In genomic region chr7:36448781-36449379, GRCh38 we compare ENCODE assay signal across 17 cellular contexts. TPM values are rescaled to one million over a fixed set of nuclear protein-coding genes. Genes with fewer than 3 reads are reported as not detected.
DNase-seq lines count a peak whose midpoint lies in the region; ATAC-seq and TF ChIP-seq lines count a peak whose summit lies in the region.
"Had no signal": no experiment of that assay in that cellular context is flagged by ENCODE, and none has a peak within 500 bp of the region (broad histone marks: within the 10 kb centered on the region; RNA-seq: fewer than 3 reads in every experiment).

No MANE protein-coding gene starts in this region.

- H3K4me3 ChIP-seq in HEK293 (ENCODE audit: low read depth, low read length), result no peak overlapping the region
- no peak overlapping the region for H3K4me3 ChIP-seq in SK-N-SH (ENCODE audit: low read depth in 2 of 2, low read length in 1 of 2)
- no peak overlapping the region for H3K4me3 ChIP-seq in fibroblast of mammary gland (ENCODE audit: control insufficient read depth, low read depth, low read length)
- H3K4me3 ChIP-seq: ascending aorta, GM12878, MG63, mucosa of descending colon had no signal

- TF ChIP-seq EP300 in SK-N-SH (IDR thresholded peaks at IDR 0.05; ENCODE audit: borderline replicate concordance in 1 of 2, low read depth in 1 of 2, low read length in 1 of 2), result peak in 1 of 2 experiments; percentile 36; a peak in 1 of 4 replicates

- no peak overlapping the region for H3K9ac ChIP-seq in SK-N-SH
- H3K9ac ChIP-seq: parathyroid adenoma had no signal

- WGBS in SK-N-SH (ENCODE audit: low lambda C conversion rate), result 54% methylated on average over 4 of the region's 4 CpGs

- peaks cover 6% of the 10 kb centered on the region; the same call in 1 of the 2 replicates for H4K20me1 ChIP-seq in SK-N-SH (ENCODE audit: insufficient read depth)

- H3F3A ChIP-seq in SK-N-SH (replicated peaks; ENCODE audit: insufficient read depth), result peaks cover 72% of the 10 kb centered on the region

- H2AFZ ChIP-seq in SK-N-SH (ENCODE audit: low read depth), result no peak overlapping the region
- H2AFZ ChIP-seq: parathyroid adenoma had no signal

- H3K36me3 ChIP-seq in HEK293 (ENCODE audit: control insufficient read depth in 2 of 2, insufficient read depth in 1 of 2, low read length in 2 of 2) (peaks cover 68 to 77% of the 10 kb centered on the region in 2 experiments), SK-N-SH (replicated peaks in 1 of 2; ENCODE audit: control insufficient read depth in 1 of 2, insufficient read depth in 2 of 2, low read length in 1 of 2) (peaks cover 71 to 81% of the 10 kb centered on the region in 2 experiments)
- H3K36me3 ChIP-seq: ascending aorta had no signal

- POLR2A ChIA-PET in HEK293 (lab: Yijun Ruan, JAX), result no interaction called here
- POLR2A ChIA-PET in SK-N-SH (lab: Yijun Ruan, JAX), result interaction anchor here (0.6 kb wide), 1 partner anchor 689 kb away, joined by 4 read pairs; no protein-coding TSS in a partner anchor

- no peak overlapping the region for H3K27ac ChIP-seq in HEK293 (ENCODE audit: extremely low read depth, low read depth, low read length)
- H3K27ac ChIP-seq in SK-N-SH (ENCODE audit: low read depth in 2 of 2, low read length in 1 of 2), result peak overlapping the region; percentile 13 to 55; a peak in 3 of 4 replicates
- H3K27ac ChIP-seq: ascending aorta, parathyroid adenoma had no signal

- H3K9me3 ChIP-seq in HEK293 (ENCODE audit: control insufficient read depth, insufficient read depth, low read depth, low read length) (no peaks in the 10 kb centered on the region), SK-N-SH (no peaks in the 10 kb centered on the region)
- H3K9me3 ChIP-seq: ascending aorta, MG63, mucosa of descending colon had no signal

- no peak for TF ChIP-seq RAD21 in SK-N-SH (IDR thresholded peaks at IDR 0.05; ENCODE audit: low read length)

- no peak for ATAC-seq in HG02870 (IDR thresholded peaks at IDR 0.05; ENCODE audit: unreplicated experiment)
- ATAC-seq in HG03520 (IDR thresholded peaks at IDR 0.05; ENCODE audit: unreplicated experiment), result no peak
- ATAC-seq: GM12878 had no signal

- H3K9me2 ChIP-seq in SK-N-SH, result no peaks in the 10 kb centered on the region

- peaks cover 17% of the 10 kb centered on the region; the same call in 1 of the 2 replicates for H3K79me2 ChIP-seq in SK-N-SH (ENCODE audit: insufficient read depth)
- H3K79me2 ChIP-seq: parathyroid adenoma had no signal

- CTCF ChIA-PET in HEK293 (lab: Yijun Ruan, JAX), result interaction anchor here (0.6 to 0.8 kb wide), 2 partner anchors 8 to 432 kb away, joined by 3 read pairs; no protein-coding TSS in a partner anchor
- CTCF ChIA-PET in SK-N-SH (lab: Yijun Ruan, JAX), result interaction anchor here (0.5 to 6.5 kb wide), 9 partner anchors 8 to 1047 kb away, joined by 3 to 68 read pairs (median 4); no protein-coding TSS in a partner anchor

- H3K4me1 ChIP-seq in HEK293 (ENCODE audit: control insufficient read depth, insufficient read depth, low read length) (no peaks in the 10 kb centered on the region; the same call in 1 of the 2 replicates), SK-N-SH (ENCODE audit: control insufficient read depth in 1 of 2, insufficient read depth in 2 of 2, low read depth in 1 of 2, low read length in 1 of 2) (peaks cover 3 to 21% of the 10 kb centered on the region in 2 experiments)
- H3K4me1 ChIP-seq: ascending aorta, parathyroid adenoma had no signal

- H3K27me3 ChIP-seq in SK-N-SH (ENCODE audit: insufficient read depth), result no peaks in the 10 kb centered on the region
- H3K27me3 ChIP-seq: ascending aorta, MG63 had no signal

- DNase-seq in SK-N-SH (no peak), fibroblast of mammary gland (ENCODE audit: low read depth) (peak; percentile 22), renal cortical epithelial cell (ENCODE audit: low read depth) (peak; percentile 29), head of caudate nucleus (no peak)
- DNase-seq: activated CD4-positive, alpha-beta T cell treated with anti-CD3 and anti-CD28 coated beads, Interleukin-2, amount 50 U/mL, for 48 hours; foreskin melanocyte; NCI-H187; NCI-H69; stimulated activated CD4-positive, alpha-beta T cell treated with anti-CD3 and anti-CD28 coated beads, Interleukin-12 subunit alpha, Interleukin-12 subunit beta, amount 100 ng/mL, for 4 hours had no signal

- TF ChIP-seq CTCF in HEK293 (tag by site-specific recombination; IDR thresholded peaks at IDR 0.05), result no peak
- TF ChIP-seq CTCF in SK-N-SH (IDR thresholded peaks at IDR 0.05), result no peak
- TF ChIP-seq CTCF in fibroblast of mammary gland (conservative IDR thresholded peaks at IDR 0.05; ENCODE audit: control insufficient read depth, insufficient read depth, low read depth, low read length), result no peak

- intact Hi-C loops in head of caudate nucleus (cut with DNase I), result no loop called here

- peak overlapping the region; percentile 45 for H3K4me2 ChIP-seq in SK-N-SH

TF ChIP-seq in HEK293, 187 proteins besides CTCF, POLR2A, EP300 and RAD21:
- TF ChIP-seq FEZF1 (tag by site-specific recombination; IDR thresholded peaks at IDR 0.05) (0 out of 2 replicates have a peak, but pooled peaks have one; percentile 18), ZNF311 (tag by site-specific recombination; IDR thresholded peaks at IDR 0.05; ENCODE audit: borderline replicate concordance) (no peak)

TF ChIP-seq in SK-N-SH, 30 proteins besides CTCF, POLR2A, EP300 and RAD21:
- peak; percentile 56; the same call in 1 of the 2 replicates for TF ChIP-seq YY1 (IDR thresholded peaks at IDR 0.05; ENCODE audit: low read depth)
- TF ChIP-seq NRF1 (IDR thresholded peaks at IDR 0.05; ENCODE audit: low read depth, low read length), result no peak
- TF ChIP-seq JUND (IDR thresholded peaks at IDR 0.05), result peak; percentile 60
- peak; percentile 41; the same call in 1 of the 2 replicates for TF ChIP-seq TCF12 (IDR thresholded peaks at IDR 0.05)
- TF ChIP-seq PBX3 (IDR thresholded peaks at IDR 0.05), result no peak
- peak; percentile 30; the same call in 1 of the 2 replicates for TF ChIP-seq FOSL2 (IDR thresholded peaks at IDR 0.05; ENCODE audit: borderline replicate concordance, low read depth)
- no peak for TF ChIP-seq MAX (IDR thresholded peaks at IDR 0.05; ENCODE audit: low read depth)
- 0 out of 2 replicates have a peak, but pooled peaks have one; percentile 10 for TF ChIP-seq NFIC (IDR thresholded peaks at IDR 0.05; ENCODE audit: borderline replicate concordance)
- TF ChIP-seq ZBTB33 (IDR thresholded peaks at IDR 0.05; ENCODE audit: borderline replicate concordance, low read depth), result no peak

RNA-seq across cellular contexts. Expression of gene ANLN, which starts 59.2 kb away (rescaled TPM):
- 17.1 and 21.2 TPM in 2 replicates for polyA plus RNA-seq in SK-N-SH (2012; rRNA removed)
- polyA plus RNA-seq in SK-N-SH (2012; cell fraction: cytosol; rRNA removed), result 10.0 and 12.1 TPM in 2 replicates
- 62.9 and 95.4 TPM in 2 replicates for polyA plus RNA-seq in SK-N-SH (2012; cell fraction: nucleus; rRNA removed)
- total RNA-seq in renal cortical epithelial cell, result 5.6 and 58.5 TPM in 2 replicates

Comparison
In these comparisons a context has a peak if more than half of its experiments do, and no peak if none do; other contexts are left out.
1. DNase-seq: peak in fibroblast of mammary gland (single experiment) and renal cortical epithelial cell (single experiment); none in SK-N-SH (single experiment) and head of caudate nucleus (0 of 42).
2. Of the 4 proteins assayed by ChIP-seq in both HEK293 and SK-N-SH: peak only in HEK293: none; only in SK-N-SH: YY1; in both: none; in neither: 3.